15 cellular contexts compared by ENCODE assay signal in genomic region chr4:145513020-145513621, GRCh38. TPM values are rescaled to one million over a fixed set of nuclear protein-coding genes. Genes with fewer than 3 reads are reported as not detected.
A peak's percentile ranks its signal among the peaks of the same experiment; 100 is the strongest.
DNase-seq lines count a peak whose midpoint lies in the region; ATAC-seq and TF ChIP-seq lines count a peak whose summit lies in the region.
"Had no signal": no experiment of that assay in that cellular context is flagged by ENCODE, and none has a peak within 500 bp of the region (broad histone marks: within the 10 kb centered on the region; RNA-seq: fewer than 3 reads in every experiment).

No MANE protein-coding gene starts in this region.

- peaks cover 34% of the 10 kb centered on the region for H3K36me3 Mint-ChIP-seq in endodermal cell (ENCODE audit: low read depth)
- H3K36me3 Mint-ChIP-seq: CD4-positive, CD25-positive, alpha-beta regulatory T cell; CD8-positive, alpha-beta memory T cell had no signal

- no peak overlapping the region for H3K9ac ChIP-seq in NT2/D1 (ENCODE audit: insufficient read length, low read depth)
- no peak overlapping the region for H3K9ac ChIP-seq in endodermal cell (ENCODE audit: extremely low read depth, low read length, poor library complexity, severe bottlenecking)
- H3K9ac ChIP-seq in trophoblast cell (ENCODE audit: low read length) = no peak overlapping the region

- H4K91ac ChIP-seq in trophoblast cell (ENCODE audit: low read depth, low read length) = no peak overlapping the region

- no peak overlapping the region for H3K27ac Mint-ChIP-seq in endodermal cell
- H3K27ac Mint-ChIP-seq: CD4-positive, CD25-positive, alpha-beta regulatory T cell; CD8-positive, alpha-beta memory T cell had no signal

- H3K9me3 Mint-ChIP-seq in endodermal cell = peaks cover 17% of the 10 kb centered on the region

- H3K4me1 ChIP-seq in NT2/D1 (ENCODE audit: insufficient read depth, insufficient read length) (no peaks in the 10 kb centered on the region), endodermal cell (ENCODE audit: control insufficient read depth, insufficient read depth, low read length) (no peaks in the 10 kb centered on the region), trophoblast cell (ENCODE audit: control insufficient read depth in 1 of 2, insufficient read depth in 2 of 2, low read length in 2 of 2) (peaks cover 0 to 2% of the 10 kb centered on the region in 2 experiments)
- H3K4me1 ChIP-seq: Caco-2 had no signal

- H3K4me2 ChIP-seq in trophoblast cell (ENCODE audit: low read length) = no peak overlapping the region

- H3K4me1 Mint-ChIP-seq in endodermal cell = peaks cover 21% of the 10 kb centered on the region
- H3K4me1 Mint-ChIP-seq: CD8-positive, alpha-beta memory T cell had no signal

- H2BK120ac ChIP-seq in trophoblast cell (ENCODE audit: insufficient read depth, low read length, poor library complexity) = no peak overlapping the region

- H3K27ac ChIP-seq in endodermal cell (ENCODE audit: low read depth, low read length) (no peak overlapping the region), trophoblast cell (ENCODE audit: low read depth, low read length) (no peak overlapping the region)

- no peak overlapping the region for H3K4me3 Mint-ChIP-seq in endodermal cell
- H3K4me3 Mint-ChIP-seq: CD4-positive, CD25-positive, alpha-beta regulatory T cell; CD8-positive, alpha-beta memory T cell had no signal

- no peak overlapping the region for H2AK5ac ChIP-seq in trophoblast cell (ENCODE audit: low read length)

- 89 to 90% methylated on average over 3 of the region's 4 CpGs for WGBS in endodermal cell (ENCODE audit: insufficient coverage in 1 of 2, insufficient read length in 1 of 2), 2 experiments
- WGBS in trophoblast cell (ENCODE audit: extremely low coverage, insufficient coverage, insufficient read length) = no CpG with 5 or more reads among the region's 4 CpGs

- H3K36me3 ChIP-seq in NT2/D1 (ENCODE audit: insufficient read depth, insufficient read length, low read length) (no peaks in the 10 kb centered on the region), endodermal cell (ENCODE audit: control insufficient read depth, insufficient read depth, low read length) (peaks cover 13% of the 10 kb centered on the region), trophoblast cell (ENCODE audit: control insufficient read depth in 1 of 2, insufficient read depth in 2 of 2, low read length in 2 of 2) (peaks cover 2% of the 10 kb centered on the region in 2 experiments)

- H3K4me3 ChIP-seq in NT2/D1 (ENCODE audit: insufficient read length, low read depth) (no peak overlapping the region), endodermal cell (ENCODE audit: low read length) (peak overlapping the region; percentile 12), trophoblast cell (ENCODE audit: low read depth, low read length) (no peak overlapping the region)

- no peak overlapping the region for H2BK5ac ChIP-seq in trophoblast cell (ENCODE audit: low read depth, low read length, poor library complexity)

- H3K4ac ChIP-seq in trophoblast cell (ENCODE audit: low read depth, low read length) = peak overlapping the region; percentile 70

- ATAC-seq in left lobe of liver (peak; percentile 45), HG03565 (IDR thresholded peaks at IDR 0.05; ENCODE audit: unreplicated experiment) (no peak), HG03457 (IDR thresholded peaks at IDR 0.05; ENCODE audit: unreplicated experiment) (no peak)

- peaks cover 27% of the 10 kb centered on the region for H3K9me3 ChIP-seq in NT2/D1 (ENCODE audit: insufficient read depth, low read length)
- peaks cover 28% of the 10 kb centered on the region for H3K9me3 ChIP-seq in endodermal cell (ENCODE audit: control insufficient read depth, low read length)
- no peaks in the 10 kb centered on the region for H3K9me3 ChIP-seq in trophoblast cell (ENCODE audit: insufficient read depth, low read depth, low read length)
- H3K9me3 ChIP-seq: BE2C had no signal

- no peak overlapping the region for H4K8ac ChIP-seq in trophoblast cell (ENCODE audit: low read depth, low read length)

- H3K27me3 ChIP-seq in NT2/D1 (ENCODE audit: insufficient read depth, insufficient read length) = no peaks in the 10 kb centered on the region
- no peaks in the 10 kb centered on the region for H3K27me3 ChIP-seq in endodermal cell (ENCODE audit: control insufficient read depth, insufficient read depth, low read length, poor library complexity, severe bottlenecking)
- no peaks in the 10 kb centered on the region for H3K27me3 ChIP-seq in trophoblast cell (ENCODE audit: insufficient read depth, low read length)
- H3K27me3 ChIP-seq: BE2C had no signal

- H3K18ac ChIP-seq in trophoblast cell (ENCODE audit: low read length) = no peak overlapping the region

- no peak overlapping the region for H2AFZ ChIP-seq in trophoblast cell (ENCODE audit: insufficient read depth, low read length, poor library complexity)

- TF ChIP-seq CTCF in endodermal cell (conservative IDR thresholded peaks at IDR 0.05) = no peak

- DNase-seq in NT2/D1 (ENCODE audit: low read depth, low spot score) (peak; percentile 11), endodermal cell (no peak), left lobe of liver (ENCODE audit: low spot score) (no peak), trophoblast cell (no peak), middle frontal gyrus (ENCODE audit: extremely low spot score, low spot score) (no peak), dedifferentiated amniotic fluid mesenchymal stem cell (ENCODE audit: extremely low spot score) (no peak)
- DNase-seq: ACHN; BE2C; C1 segment of cervical spinal cord; Caco-2; CD4-positive, CD25-positive, alpha-beta regulatory T cell; CD8-positive, alpha-beta memory T cell; HCEC 1CT had no signal

- no peak overlapping the region for H3K14ac ChIP-seq in trophoblast cell (ENCODE audit: low read length)

- peak overlapping the region; percentile 57 for H3K23ac ChIP-seq in trophoblast cell (ENCODE audit: low read length)

- H3K79me2 ChIP-seq in trophoblast cell (ENCODE audit: control insufficient read depth, insufficient read depth, low read length, poor library complexity) = no peaks in the 10 kb centered on the region

- H4K12ac ChIP-seq in trophoblast cell (ENCODE audit: low read depth, low read length) = no peak overlapping the region

- H3K27me3 Mint-ChIP-seq in endodermal cell (ENCODE audit: insufficient read depth) = no peaks in the 10 kb centered on the region
- H3K27me3 Mint-ChIP-seq: CD4-positive, CD25-positive, alpha-beta regulatory T cell had no signal

- no peaks in the 10 kb centered on the region for H3K79me1 ChIP-seq in trophoblast cell (ENCODE audit: low read length)

- H2BK12ac ChIP-seq in trophoblast cell (ENCODE audit: low read length) = no peak overlapping the region

RNA-seq across cellular contexts. Expression of gene SMAD1, which starts 31.5 kb away (rescaled TPM):
- total RNA-seq in endodermal cell = 10 to 100 TPM; 25.1 to 28.3 TPM
- 21.6 TPM for polyA plus RNA-seq in endodermal cell (2013, experiment 1 of 2)
- 20.6 TPM for polyA plus RNA-seq in endodermal cell (2013, experiment 2 of 2)
- total RNA-seq in left lobe of liver = 15.3 TPM
- polyA plus RNA-seq in trophoblast cell (2013) = 11.9 and 12.9 TPM in 2 replicates
